In genomic region chr10:104309980-104310978, GRCh38 we compare ENCODE assay signal across 9 cellular contexts. TPM values are rescaled to one million over a fixed set of nuclear protein-coding genes. Genes with fewer than 3 reads are reported as not detected.
DNase-seq lines count a peak whose midpoint lies in the region; ATAC-seq, FAIRE-seq and TF ChIP-seq lines count a peak whose summit lies in the region.
"Had no signal": no experiment of that assay in that cellular context is flagged by ENCODE, and none has a peak within 500 bp of the region (broad histone marks: within the 10 kb centered on the region; RNA-seq: fewer than 3 reads in every experiment).

No MANE protein-coding gene starts in this region.

- H3K36me3 ChIP-seq in esophagus muscularis mucosa: peaks cover 23 to 56% (median 48%) of the 10 kb centered on the region in 4 donors
- no peaks in the 10 kb centered on the region for H3K36me3 ChIP-seq in MM.1S (replicated peaks; ENCODE audit: insufficient read depth, low read length)

- H3K27ac ChIP-seq in C4-2B: peak overlapping the region; percentile 67
- H3K27ac ChIP-seq in esophagus muscularis mucosa (replicated peaks in 1 of 4): peak overlapping the region; percentile 61 to 96 (median 66)
- no peak overlapping the region for H3K27ac ChIP-seq in MM.1S (ENCODE audit: low read length)

- H3K9me3 ChIP-seq in esophagus muscularis mucosa (no peaks in the 10 kb centered on the region), MM.1S (replicated peaks; ENCODE audit: insufficient read depth, low read length) (no peaks in the 10 kb centered on the region)

- H3F3A ChIP-seq in MM.1S (ENCODE audit: insufficient read depth, low read length): peaks cover 14% of the 10 kb centered on the region; the same call in 1 of the 2 replicates

- 66% methylated on average over 15 of the region's 15 CpGs for WGBS in esophagus muscularis mucosa

- no peak overlapping the region for H2AFZ ChIP-seq in MM.1S (ENCODE audit: low read length)

- TF ChIP-seq EP300 in esophagus muscularis mucosa (IDR thresholded peaks at IDR 0.05): peak; percentile 39

- no peak for ATAC-seq in omental fat pad (ENCODE audit: low FRiP score)

- no peaks in the 10 kb centered on the region for H4K20me1 ChIP-seq in MM.1S (ENCODE audit: insufficient read depth, low read length)

- no peak for TF ChIP-seq POLR2A in esophagus muscularis mucosa (IDR thresholded peaks at IDR 0.05; ENCODE audit: low read depth)

- no peaks in the 10 kb centered on the region for H3K27me3 ChIP-seq in esophagus muscularis mucosa
- H3K27me3 ChIP-seq in MM.1S (replicated peaks; ENCODE audit: insufficient read depth, low read length): no peaks in the 10 kb centered on the region

- peak; percentile 79 for DNase-seq in NCI-H460 (ENCODE audit: extremely low read depth, low read depth)
- DNase-seq in esophagus muscularis mucosa (ENCODE audit: extremely low spot score): no peak
- peak; percentile 25 for DNase-seq in omental fat pad (ENCODE audit: low spot score)
- no peak for DNase-seq in GM19239 (ENCODE audit: insufficient read length, low spot score)
- no peak for DNase-seq in MM.1S
- DNase-seq in MV-4-11 (lab: John Stamatoyannopoulos, UW): no peak
- no peak for DNase-seq in NCI-H187 treated with DMSO at 0.1 percent for 48 hours (lab: John Stamatoyannopoulos, UW)

- intact Hi-C loops in esophagus muscularis mucosa (cut with DNase I): no loop called here

- H3K9ac ChIP-seq in MM.1S (ENCODE audit: low read length): no peak overlapping the region

- H3K4me1 ChIP-seq in esophagus muscularis mucosa: peaks cover 55 to 75% (median 64%) of the 10 kb centered on the region in 4 donors
- peaks cover 17% of the 10 kb centered on the region for H3K4me1 ChIP-seq in MM.1S (ENCODE audit: low read length)

- FAIRE-seq in GM19239 (lab: Jason Lieb, UNC): no peak

- H3K4me2 ChIP-seq in MM.1S (ENCODE audit: low read depth, low read length): no peak overlapping the region

- TF ChIP-seq CTCF in C4-2B (conservative IDR thresholded peaks at IDR 0.05) (no peak), esophagus muscularis mucosa (IDR thresholded peaks at IDR 0.05) (no peak), omental fat pad (IDR thresholded peaks at IDR 0.05) (no peak), MM.1S (IDR thresholded peaks at IDR 0.05; ENCODE audit: low read length) (no peak)

- H3K4me3 ChIP-seq in esophagus muscularis mucosa (no peak overlapping the region), MM.1S (ENCODE audit: low read length) (no peak overlapping the region)
- H3K4me3 ChIP-seq: skin epidermis had no signal

- no peaks in the 10 kb centered on the region for H3K9me2 ChIP-seq in MM.1S (replicated peaks; ENCODE audit: insufficient read depth, low read length)

- no peaks in the 10 kb centered on the region for H3K79me2 ChIP-seq in MM.1S (ENCODE audit: low read length)

RNA-seq across cellular contexts. Expression of gene ITPRIP, which starts 28.0 kb away (rescaled TPM):
- 58.6 and 77.9 TPM in 2 replicates for total RNA-seq in NCI-H460 (2014; rRNA removed; shearing (Covaris generic))
- polyA plus RNA-seq in NCI-H460 (2014; cell fraction: nucleus; rRNA removed): 18.1 and 22.7 TPM in 2 replicates
- total RNA-seq in esophagus muscularis mucosa (10 to 100 TPM; 18.7 to 56.0 (median 39.9) TPM), omental fat pad (10 to 100 TPM; 23.4 to 66.2 (median 49.9) TPM)

RNA-seq across cellular contexts. Expression of gene GSTO2, which starts 41.3 kb away (rescaled TPM):
- total RNA-seq in NCI-H460 (2014; rRNA removed; shearing (Covaris generic)): 75.4 and 86.5 TPM in 2 replicates
- polyA plus RNA-seq in NCI-H460 (2014; cell fraction: nucleus; rRNA removed): 31.1 and 40.9 TPM in 2 replicates
- under 1 TPM; 0.42 to 0.99 (median 0.63) TPM for total RNA-seq in esophagus muscularis mucosa
- total RNA-seq in omental fat pad: 1 to 10 TPM in 1 of 4 donors, under 1 TPM in 3; 0.12 to 1.4 (median 0.54) TPM

RNA-seq across cellular contexts. Expression of gene CFAP58, which starts 43.4 kb away (rescaled TPM):
- total RNA-seq in NCI-H460 (2014; rRNA removed; shearing (Covaris generic)): 1.4 and 2.1 TPM in 2 replicates
- polyA plus RNA-seq in NCI-H460 (2014; cell fraction: nucleus; rRNA removed): 0.75 and 0.82 TPM in 2 replicates
- total RNA-seq in esophagus muscularis mucosa: 1 to 10 TPM in 2 of 4 donors, under 1 TPM in 2; 0.71 to 1.6 (median 1.0) TPM
- total RNA-seq in omental fat pad: under 1 TPM; 0.19 to 0.95 (median 0.33) TPM

RNA-seq across cellular contexts. Expression of gene GSTO1, which starts 55.6 kb away (rescaled TPM):
- total RNA-seq in NCI-H460 (2014; rRNA removed; shearing (Covaris generic)): 202 and 212 TPM in 2 replicates
- 110 and 125 TPM in 2 replicates for polyA plus RNA-seq in NCI-H460 (2014; cell fraction: nucleus; rRNA removed)
- 100 to 1,000 TPM; 123 to 172 (median 152) TPM for total RNA-seq in esophagus muscularis mucosa
- total RNA-seq in omental fat pad: 100 to 1,000 TPM in 2 of 4 donors, 10 to 100 TPM in 2; 63.9 to 116 (median 97.6) TPM

Comparison
In these comparisons a context has a peak if more than half of its experiments do, and no peak if none do; other contexts are left out.
1. DNase-seq: peak in NCI-H460 (single experiment) and omental fat pad (single experiment); none in esophagus muscularis mucosa (single experiment), GM19239 (single experiment), MM.1S (single experiment), MV-4-11 (single experiment) and NCI-H187 treated with DMSO at 0.1 percent for 48 hours (single experiment).
2. RNA of gene GSTO2, which starts 41.3 kb away (total RNA-seq): 75.4 to 86.5 TPM in NCI-H460; 0.12 to 1.4 TPM in omental fat pad and 0.42 to 0.99 TPM in esophagus muscularis mucosa; every median in the first group is over 10 times any median in the second.